In the genomic region with DNA sequence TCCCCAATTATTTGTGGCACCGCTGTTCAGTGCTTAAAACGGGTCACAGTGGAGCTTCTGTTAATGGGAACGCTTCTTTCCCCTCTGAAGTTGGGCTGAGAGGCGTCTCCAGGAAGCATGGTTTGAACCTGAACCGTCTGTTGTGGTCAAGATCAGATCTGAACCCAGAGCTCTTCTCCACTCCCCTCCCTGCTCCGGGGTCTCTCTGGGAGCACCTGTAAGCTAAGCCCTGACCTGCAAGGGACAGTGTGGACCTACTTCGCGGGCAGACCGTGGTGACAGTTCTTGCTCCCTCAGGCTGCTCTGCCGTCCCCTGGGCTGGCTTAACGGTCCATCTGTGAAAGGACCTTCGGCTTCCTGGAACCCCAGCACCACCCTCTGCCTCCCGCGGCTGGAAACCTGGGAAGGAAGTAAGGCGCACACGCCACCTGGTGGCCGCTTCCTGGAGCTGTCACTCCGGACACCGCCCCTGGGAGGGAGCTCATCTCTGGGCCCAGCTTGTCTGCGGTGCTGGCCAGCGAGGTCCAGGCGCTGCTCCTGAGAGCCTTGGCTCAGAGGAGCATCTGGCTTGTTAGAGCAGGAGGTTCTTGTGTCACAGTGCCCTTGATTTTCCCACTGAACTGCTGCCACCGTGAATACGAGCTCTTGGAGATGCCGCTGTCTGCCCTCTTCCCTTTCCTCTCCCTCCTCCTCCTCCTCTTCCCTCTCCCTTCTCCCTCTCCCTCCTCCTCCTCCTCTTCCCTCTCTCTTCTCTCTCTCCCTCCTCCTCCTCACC, we compare ENCODE assay signal across 8 cellular contexts.
DNase-seq lines count a peak whose midpoint lies in the region; ATAC-seq and TF ChIP-seq lines count a peak whose summit lies in the region.

No MANE protein-coding gene starts in this region.

- no peak overlapping the region for H3K4me3 Mint-ChIP-seq in WTC11
- H3K4me3 Mint-ChIP-seq in osteocyte (ENCODE audit: unreplicated experiment) = no peak overlapping the region
- no peak overlapping the region for H3K4me3 Mint-ChIP-seq in immature natural killer cell

- no peaks in the 10 kb centered on the region for H3K36me3 ChIP-seq in MG63

- POLR2A ChIA-PET in WTC11 (lab: Charles Lee) = interaction anchor here (0.5 kb wide), 1 partner anchor 1555 kb away, joined by 4 read pairs; no protein-coding TSS in a partner anchor

- CTCF ChIA-PET in WTC11 (lab: Charles Lee) = interaction anchor here (0.5 to 1.6 kb wide), 13 partner anchors 18 to 518 kb away, joined by 3 to 14 read pairs (median 4); no protein-coding TSS in a partner anchor

- no peaks in the 10 kb centered on the region for H3K4me1 Mint-ChIP-seq in WTC11
- no peaks in the 10 kb centered on the region for H3K4me1 Mint-ChIP-seq in osteocyte (ENCODE audit: unreplicated experiment)
- no peaks in the 10 kb centered on the region for H3K4me1 Mint-ChIP-seq in immature natural killer cell

- ATAC-seq in WTC11 = peak; percentile 90
- no peak for ATAC-seq in HG03457 (IDR thresholded peaks at IDR 0.05; ENCODE audit: unreplicated experiment)

- H3K4me3 ChIP-seq in AG09309 (ENCODE audit: control insufficient read depth, low read depth, low read length) (no peak overlapping the region), GM12875 (ENCODE audit: low read depth, low read length) (no peak overlapping the region), MG63 (peak overlapping the region; percentile 16), foreskin fibroblast (ENCODE audit: low read depth in 1 of 2, low read length in 2 of 2) (no peak overlapping the region)

- peaks cover 2% of the 10 kb centered on the region for H3K27me3 Mint-ChIP-seq in WTC11 (ENCODE audit: low read depth)
- no peaks in the 10 kb centered on the region for H3K27me3 Mint-ChIP-seq in osteocyte (ENCODE audit: unreplicated experiment)
- peaks cover 0 to 5% (median 2%) of the 10 kb centered on the region in 3 donors for H3K27me3 Mint-ChIP-seq in immature natural killer cell (ENCODE audit: low read depth in 3 of 3)

- TF ChIP-seq CTCF in AG09309 (IDR thresholded peaks at IDR 0.05; ENCODE audit: control insufficient read depth, insufficient read depth, low read depth, low read length, missing control alignments) = peak; percentile 28
- TF ChIP-seq CTCF in GM12875 (IDR thresholded peaks at IDR 0.05; ENCODE audit: borderline replicate concordance, insufficient read depth, low read depth, low read length) = peak; percentile 77
- peak; percentile 33; the same call in 1 of the 2 replicates for TF ChIP-seq CTCF in WTC11 (IDR thresholded peaks at IDR 0.05)
- TF ChIP-seq CTCF in foreskin fibroblast (IDR thresholded peaks at IDR 0.05; ENCODE audit: low read depth, low read length) = peak; percentile 51
- TF ChIP-seq CTCF in osteocyte (IDR thresholded peaks at IDR 0.05) = peak; percentile 33

- H3K9me3 Mint-ChIP-seq in WTC11 (peaks cover 73% of the 10 kb centered on the region), osteocyte (ENCODE audit: unreplicated experiment) (peaks cover 30% of the 10 kb centered on the region), immature natural killer cell (no peaks in the 10 kb centered on the region)

- peaks cover 4% of the 10 kb centered on the region; the same call in 1 of the 2 replicates for H3K27me3 ChIP-seq in MG63

- H3K9me3 ChIP-seq in MG63 = no peaks in the 10 kb centered on the region

- peaks cover 67% of the 10 kb centered on the region for H3K36me3 Mint-ChIP-seq in WTC11
- no peaks in the 10 kb centered on the region for H3K36me3 Mint-ChIP-seq in osteocyte (ENCODE audit: unreplicated experiment)
- no peaks in the 10 kb centered on the region for H3K36me3 Mint-ChIP-seq in immature natural killer cell

- DNase-seq in AG09309 (ENCODE audit: low read depth) (no peak), MG63 (peak; percentile 78), WTC11 (ENCODE audit: low spot score) (peak; percentile 40), foreskin fibroblast (peak in 1 of 2 donors; percentile 16), osteocyte (ENCODE audit: extremely low spot score, unreplicated experiment) (no peak), immature natural killer cell (no peak)

- H3K27ac Mint-ChIP-seq in WTC11 (no peak overlapping the region), osteocyte (ENCODE audit: unreplicated experiment) (no peak overlapping the region), immature natural killer cell (no peak overlapping the region)

TF ChIP-seq in WTC11, 78 proteins besides CTCF, POLR2A, EP300 and RAD21 (continues in another document):
- TF ChIP-seq, protein P1, sequence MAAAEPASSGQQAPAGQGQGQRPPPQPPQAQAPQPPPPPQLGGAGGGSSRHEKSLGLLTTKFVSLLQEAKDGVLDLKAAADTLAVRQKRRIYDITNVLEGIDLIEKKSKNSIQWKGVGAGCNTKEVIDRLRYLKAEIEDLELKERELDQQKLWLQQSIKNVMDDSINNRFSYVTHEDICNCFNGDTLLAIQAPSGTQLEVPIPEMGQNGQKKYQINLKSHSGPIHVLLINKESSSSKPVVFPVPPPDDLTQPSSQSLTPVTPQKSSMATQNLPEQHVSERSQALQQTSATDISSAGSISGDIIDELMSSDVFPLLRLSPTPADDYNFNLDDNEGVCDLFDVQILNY (CRISPR knock-in tag; IDR thresholded peaks at IDR 0.05) = no peak
- TF ChIP-seq, protein P2, sequence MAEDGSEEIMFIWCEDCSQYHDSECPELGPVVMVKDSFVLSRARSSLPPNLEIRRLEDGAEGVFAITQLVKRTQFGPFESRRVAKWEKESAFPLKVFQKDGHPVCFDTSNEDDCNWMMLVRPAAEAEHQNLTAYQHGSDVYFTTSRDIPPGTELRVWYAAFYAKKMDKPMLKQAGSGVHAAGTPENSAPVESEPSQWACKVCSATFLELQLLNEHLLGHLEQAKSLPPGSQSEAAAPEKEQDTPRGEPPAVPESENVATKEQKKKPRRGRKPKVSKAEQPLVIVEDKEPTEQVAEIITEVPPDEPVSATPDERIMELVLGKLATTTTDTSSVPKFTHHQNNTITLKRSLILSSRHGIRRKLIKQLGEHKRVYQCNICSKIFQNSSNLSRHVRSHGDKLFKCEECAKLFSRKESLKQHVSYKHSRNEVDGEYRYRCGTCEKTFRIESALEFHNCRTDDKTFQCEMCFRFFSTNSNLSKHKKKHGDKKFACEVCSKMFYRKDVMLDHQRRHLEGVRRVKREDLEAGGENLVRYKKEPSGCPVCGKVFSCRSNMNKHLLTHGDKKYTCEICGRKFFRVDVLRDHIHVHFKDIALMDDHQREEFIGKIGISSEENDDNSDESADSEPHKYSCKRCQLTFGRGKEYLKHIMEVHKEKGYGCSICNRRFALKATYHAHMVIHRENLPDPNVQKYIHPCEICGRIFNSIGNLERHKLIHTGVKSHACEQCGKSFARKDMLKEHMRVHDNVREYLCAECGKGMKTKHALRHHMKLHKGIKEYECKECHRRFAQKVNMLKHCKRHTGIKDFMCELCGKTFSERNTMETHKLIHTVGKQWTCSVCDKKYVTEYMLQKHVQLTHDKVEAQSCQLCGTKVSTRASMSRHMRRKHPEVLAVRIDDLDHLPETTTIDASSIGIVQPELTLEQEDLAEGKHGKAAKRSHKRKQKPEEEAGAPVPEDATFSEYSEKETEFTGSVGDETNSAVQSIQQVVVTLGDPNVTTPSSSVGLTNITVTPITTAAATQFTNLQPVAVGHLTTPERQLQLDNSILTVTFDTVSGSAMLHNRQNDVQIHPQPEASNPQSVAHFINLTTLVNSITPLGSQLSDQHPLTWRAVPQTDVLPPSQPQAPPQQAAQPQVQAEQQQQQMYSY (CRISPR knock-in tag; IDR thresholded peaks at IDR 0.05) = no peak
- TF ChIP-seq ZNF317 (CRISPR knock-in tag; IDR thresholded peaks at IDR 0.05; ENCODE audit: borderline replicate concordance, low read depth) (no peak), RORB (CRISPR knock-in tag; IDR thresholded peaks at IDR 0.05) (no peak), SMAD3 (CRISPR knock-in tag; IDR thresholded peaks at IDR 0.05; ENCODE audit: borderline replicate concordance) (no peak), GABPB1 (CRISPR knock-in tag; IDR thresholded peaks at IDR 0.05) (no peak), ZNF263 (CRISPR knock-in tag; IDR thresholded peaks at IDR 0.05; ENCODE audit: low read depth) (no peak; the same call in 1 of the 2 replicates), ZNF396 (CRISPR knock-in tag; IDR thresholded peaks at IDR 0.05; ENCODE audit: borderline replicate concordance) (no peak), NR3C1 (CRISPR knock-in tag; conservative IDR thresholded peaks at IDR 0.05; ENCODE audit: low read depth) (no peak), MYBL2 (CRISPR knock-in tag; IDR thresholded peaks at IDR 0.05) (no peak)
- TF ChIP-seq, protein P3, sequence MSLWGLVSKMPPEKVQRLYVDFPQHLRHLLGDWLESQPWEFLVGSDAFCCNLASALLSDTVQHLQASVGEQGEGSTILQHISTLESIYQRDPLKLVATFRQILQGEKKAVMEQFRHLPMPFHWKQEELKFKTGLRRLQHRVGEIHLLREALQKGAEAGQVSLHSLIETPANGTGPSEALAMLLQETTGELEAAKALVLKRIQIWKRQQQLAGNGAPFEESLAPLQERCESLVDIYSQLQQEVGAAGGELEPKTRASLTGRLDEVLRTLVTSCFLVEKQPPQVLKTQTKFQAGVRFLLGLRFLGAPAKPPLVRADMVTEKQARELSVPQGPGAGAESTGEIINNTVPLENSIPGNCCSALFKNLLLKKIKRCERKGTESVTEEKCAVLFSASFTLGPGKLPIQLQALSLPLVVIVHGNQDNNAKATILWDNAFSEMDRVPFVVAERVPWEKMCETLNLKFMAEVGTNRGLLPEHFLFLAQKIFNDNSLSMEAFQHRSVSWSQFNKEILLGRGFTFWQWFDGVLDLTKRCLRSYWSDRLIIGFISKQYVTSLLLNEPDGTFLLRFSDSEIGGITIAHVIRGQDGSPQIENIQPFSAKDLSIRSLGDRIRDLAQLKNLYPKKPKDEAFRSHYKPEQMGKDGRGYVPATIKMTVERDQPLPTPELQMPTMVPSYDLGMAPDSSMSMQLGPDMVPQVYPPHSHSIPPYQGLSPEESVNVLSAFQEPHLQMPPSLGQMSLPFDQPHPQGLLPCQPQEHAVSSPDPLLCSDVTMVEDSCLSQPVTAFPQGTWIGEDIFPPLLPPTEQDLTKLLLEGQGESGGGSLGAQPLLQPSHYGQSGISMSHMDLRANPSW (CRISPR knock-in tag; conservative IDR thresholded peaks at IDR 0.05; ENCODE audit: low read depth) = no peak
- TF ChIP-seq, protein P4, sequence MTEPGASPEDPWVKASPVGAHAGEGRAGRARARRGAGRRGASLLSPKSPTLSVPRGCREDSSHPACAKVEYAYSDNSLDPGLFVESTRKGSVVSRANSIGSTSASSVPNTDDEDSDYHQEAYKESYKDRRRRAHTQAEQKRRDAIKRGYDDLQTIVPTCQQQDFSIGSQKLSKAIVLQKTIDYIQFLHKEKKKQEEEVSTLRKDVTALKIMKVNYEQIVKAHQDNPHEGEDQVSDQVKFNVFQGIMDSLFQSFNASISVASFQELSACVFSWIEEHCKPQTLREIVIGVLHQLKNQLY (CRISPR knock-in tag; IDR thresholded peaks at IDR 0.05) = no peak

Comparison
In these comparisons a context has a peak if more than half of its experiments do, and no peak if none do; other contexts are left out.
1. DNase-seq: peak in MG63 (single experiment) and WTC11 (single experiment); none in AG09309 (single experiment), osteocyte (single experiment) and immature natural killer cell (0 of 3).
2. Peak in every context shown above with its lines, with median percentiles within 50 percentile points of each other: CTCF ChIP-seq.